Comparison of ENCODE assay signal across 8 cellular contexts in genomic region chr19:4456843-4457653, GRCh38. TPM values are rescaled to one million over a fixed set of nuclear protein-coding genes. Genes with fewer than 3 reads are reported as not detected.
DNase-seq lines count a peak whose midpoint lies in the region; ATAC-seq and TF ChIP-seq lines count a peak whose summit lies in the region.

No MANE protein-coding gene starts in this region.

- no peaks in the 10 kb centered on the region for H3K9me3 ChIP-seq in Karpas-422 (ENCODE audit: low read length)

- H2AFZ ChIP-seq in Karpas-422 (ENCODE audit: low read length): no peak overlapping the region

- H3K4me2 ChIP-seq in Karpas-422 (ENCODE audit: low read depth, low read length, poor library complexity, severe bottlenecking): peak overlapping the region; percentile 74

- no peaks in the 10 kb centered on the region for H3K9me2 ChIP-seq in Karpas-422 (replicated peaks; ENCODE audit: insufficient read depth, low read length)

- H3K27me3 ChIP-seq in Karpas-422 (ENCODE audit: low read length): no peaks in the 10 kb centered on the region

- peak; percentile 4 for ATAC-seq in stimulated activated naive CD8-positive, alpha-beta T cell treated with anti-CD3 and anti-CD28 coated beads, Interleukin-15, Interleukin-2, amounts not matched to agents 100 U/mL and 50 U/mL, for 24 hours

- no peaks in the 10 kb centered on the region for H3K36me3 ChIP-seq in Karpas-422 (ENCODE audit: insufficient read depth, low read length)

- peaks cover 33% of the 10 kb centered on the region for H3K4me1 ChIP-seq in Karpas-422 (ENCODE audit: low read length)

- TF ChIP-seq CTCF in AG09309 (IDR thresholded peaks at IDR 0.05; ENCODE audit: control insufficient read depth, insufficient read depth, low read depth, low read length, missing control alignments) (no peak), VCaP (conservative IDR thresholded peaks at IDR 0.05) (no peak)

- H3K4me3 ChIP-seq in AG09309 (ENCODE audit: control insufficient read depth, low read depth, low read length): peak overlapping the region; percentile 97
- peak overlapping the region; percentile 95 for H3K4me3 ChIP-seq in Karpas-422 (ENCODE audit: low read length)

- peak overlapping the region; percentile 54; the same call in 1 of the 2 replicates for H3K27ac ChIP-seq in Karpas-422 (ENCODE audit: low read length)
- peak overlapping the region; percentile 73 for H3K27ac ChIP-seq in VCaP

- no peak for DNase-seq in AG09309 (ENCODE audit: low read depth)
- DNase-seq in GM19238 (ENCODE audit: insufficient read length, low spot score): peak; percentile 71
- DNase-seq in Karpas-422: peak; percentile 80
- DNase-seq in effector CD4-positive, alpha-beta T cell: peak; percentile 44
- DNase-seq in lung microvascular endothelial cell (ENCODE audit: low read depth in 2 of 2): peak; percentile 76 to 86
- DNase-seq in stimulated activated naive CD8-positive, alpha-beta T cell treated with anti-CD3 and anti-CD28 coated beads, Interleukin-15, Interleukin-2, amounts not matched to agents 100 U/mL and 50 U/mL, for 24 hours: peak; percentile 58
- DNase-seq in KG1 (lab: John Stamatoyannopoulos, UW): no peak

- H4K20me1 ChIP-seq in Karpas-422 (ENCODE audit: insufficient read depth, low read depth, low read length): peaks cover 9% of the 10 kb centered on the region

- peak overlapping the region; percentile 89 for H3K9ac ChIP-seq in Karpas-422 (ENCODE audit: low read length)

- H3K79me2 ChIP-seq in Karpas-422 (ENCODE audit: low read length): peaks cover 26% of the 10 kb centered on the region

RNA-seq across cellular contexts. Expression of gene UBXN6, which starts 0.5 kb away (rescaled TPM):
- 90.9 and 112 TPM in 2 replicates for total RNA-seq in Karpas-422 (2014; rRNA removed; shearing (Covaris generic); ENCODE audit: low replicate concordance)
- total RNA-seq in lung microvascular endothelial cell: 81.9 and 99.8 TPM in 2 replicates

RNA-seq across cellular contexts. Expression of gene HDGFL2, which starts 15.0 kb away (rescaled TPM):
- 49.9 and 81.2 TPM in 2 replicates for total RNA-seq in Karpas-422 (2014; rRNA removed; shearing (Covaris generic); ENCODE audit: low replicate concordance)
- 38.5 and 39.0 TPM in 2 replicates for total RNA-seq in lung microvascular endothelial cell

RNA-seq across cellular contexts. Expression of gene CHAF1A, which starts 54.6 kb away (rescaled TPM):
- 7.8 and 50.7 TPM in 2 replicates for total RNA-seq in Karpas-422 (2014; rRNA removed; shearing (Covaris generic); ENCODE audit: low replicate concordance)
- 3.6 and 7.8 TPM in 2 replicates for total RNA-seq in lung microvascular endothelial cell

RNA-seq across cellular contexts. Expression of gene SH3GL1, which starts 56.7 kb away (rescaled TPM):
- 12.8 and 13.4 TPM in 2 replicates for total RNA-seq in Karpas-422 (2014; rRNA removed; shearing (Covaris generic); ENCODE audit: low replicate concordance)
- 41.9 and 44.9 TPM in 2 replicates for total RNA-seq in lung microvascular endothelial cell

Comparison
In these comparisons a context has a peak if more than half of its experiments do, and no peak if none do; other contexts are left out.
1. DNase-seq: peak in GM19238 (single experiment), Karpas-422 (single experiment), effector CD4-positive, alpha-beta T cell (single experiment), lung microvascular endothelial cell (2 of 2) and stimulated activated naive CD8-positive, alpha-beta T cell treated with anti-CD3 and anti-CD28 coated beads, Interleukin-15, Interleukin-2, amounts not matched to agents 100 U/mL and 50 U/mL, for 24 hours (single experiment); none in AG09309 (single experiment) and KG1 (single experiment).